8 cellular contexts compared by ENCODE assay signal in genomic region chr3:9791790-9792404, GRCh38. TPM values are rescaled to one million over a fixed set of nuclear protein-coding genes. Genes with fewer than 3 reads are reported as not detected.
DNase-seq lines count a peak whose midpoint lies in the region; ATAC-seq and TF ChIP-seq lines count a peak whose summit lies in the region.

No MANE protein-coding gene starts in this region.

- peaks cover 3% of the 10 kb centered on the region for H3K36me3 ChIP-seq in kidney epithelial cell (ENCODE audit: control insufficient read depth, insufficient read depth, low read length)

- no peaks in the 10 kb centered on the region for H3K9me3 Mint-ChIP-seq in activated naive CD8-positive, alpha-beta T cell treated with anti-CD3 and anti-CD28 coated beads, Interleukin-2, amount 10 ng/mL, durations not matched to agents 7 days and 5 days

- H3K4me3 Mint-ChIP-seq in activated naive CD8-positive, alpha-beta T cell treated with anti-CD3 and anti-CD28 coated beads, Interleukin-2, amount 10 ng/mL, durations not matched to agents 7 days and 5 days = peak overlapping the region; percentile 99

- peak overlapping the region; percentile 84 for H3K4me3 ChIP-seq in kidney epithelial cell (ENCODE audit: low read depth, low read length)

- H3K4me1 Mint-ChIP-seq in activated naive CD8-positive, alpha-beta T cell treated with anti-CD3 and anti-CD28 coated beads, Interleukin-2, amount 10 ng/mL, durations not matched to agents 7 days and 5 days = peaks cover 52% of the 10 kb centered on the region

- no peaks in the 10 kb centered on the region for H3K27me3 ChIP-seq in kidney epithelial cell (ENCODE audit: control insufficient read depth, insufficient read depth, low read length)

- H3K36me3 Mint-ChIP-seq in activated naive CD8-positive, alpha-beta T cell treated with anti-CD3 and anti-CD28 coated beads, Interleukin-2, amount 10 ng/mL, durations not matched to agents 7 days and 5 days = peaks cover 48% of the 10 kb centered on the region

- no peaks in the 10 kb centered on the region for H3K27me3 Mint-ChIP-seq in activated naive CD8-positive, alpha-beta T cell treated with anti-CD3 and anti-CD28 coated beads, Interleukin-2, amount 10 ng/mL, durations not matched to agents 7 days and 5 days

- no peak for ATAC-seq in activated naive CD8-positive, alpha-beta T cell treated with anti-CD3 and anti-CD28 coated beads, Interleukin-2, amount 10 ng/mL, durations not matched to agents 7 days and 5 days (ENCODE audit: low read depth)

- DNase-seq in SKM-1 (lab: John Stamatoyannopoulos, UW; ENCODE audit: unreplicated experiment) (peak; percentile 75), SKM-1 treated with dmso at 0.1 percent for 144 hours (lab: John Stamatoyannopoulos, UW; ENCODE audit: unreplicated experiment) (no peak), kidney epithelial cell (ENCODE audit: low read depth) (no peak), COLO668 (lab: John Stamatoyannopoulos, UW; ENCODE audit: unreplicated experiment) (no peak), SIG-M5 (lab: John Stamatoyannopoulos, UW) (no peak)
- DNase-seq in activated naive CD8-positive, alpha-beta T cell treated with anti-CD3 and anti-CD28 coated beads, Interleukin-2, amount 10 ng/mL, durations not matched to agents 7 days and 5 days = no peak
- DNase-seq in activated CD4-positive, alpha-beta T cell treated with anti-CD3 and anti-CD28 coated beads, Interleukin-2, amount 50 U/mL, for 4 hours = no peak

- peak overlapping the region; percentile 100 for H3K27ac Mint-ChIP-seq in activated naive CD8-positive, alpha-beta T cell treated with anti-CD3 and anti-CD28 coated beads, Interleukin-2, amount 10 ng/mL, durations not matched to agents 7 days and 5 days

- no peak for TF ChIP-seq CTCF in kidney epithelial cell (IDR thresholded peaks at IDR 0.05; ENCODE audit: insufficient read depth, low read length, poor library complexity, severe bottlenecking)

- peak overlapping the region; percentile 97 for H3K27ac ChIP-seq in temporal lobe (ENCODE audit: low read depth, low read length)

- POLR2A ChIA-PET in activated naive CD8-positive, alpha-beta T cell treated with anti-CD3 and anti-CD28 coated beads, Interleukin-2, amount 10 ng/mL, durations not matched to agents 7 days and 5 days (lab: Charles Lee) = interaction anchor here (0.8 to 2.3 kb wide), 15 partner anchors 11 to 429 kb away, joined by 3 to 47 read pairs (median 7); partner anchors contain the start of genes BRPF1, CAMK1, MTMR14 and OGG1

RNA-seq across cellular contexts. Expression of gene TADA3, which starts 0.4 kb away (rescaled TPM):
- 10 to 100 TPM; 71.8 to 73.3 TPM for total RNA-seq in activated naive CD8-positive, alpha-beta T cell treated with anti-CD3 and anti-CD28 coated beads, Interleukin-2, amount 10 ng/mL, durations not matched to agents 7 days and 5 days
- 105 and 114 TPM in 2 replicates for total RNA-seq in kidney epithelial cell
- total RNA-seq in temporal lobe = 42.3 TPM

RNA-seq across cellular contexts. Expression of gene ARPC4, which starts 1.0 kb away (rescaled TPM):
- total RNA-seq in activated naive CD8-positive, alpha-beta T cell treated with anti-CD3 and anti-CD28 coated beads, Interleukin-2, amount 10 ng/mL, durations not matched to agents 7 days and 5 days = 100 to 1,000 TPM; 225 to 227 TPM
- total RNA-seq in kidney epithelial cell = 204 and 206 TPM in 2 replicates
- 101 TPM for total RNA-seq in temporal lobe

RNA-seq across cellular contexts. Expression of gene TTLL3, which starts 18.2 kb away (rescaled TPM):
- 10 to 100 TPM; 84.0 to 85.7 TPM for total RNA-seq in activated naive CD8-positive, alpha-beta T cell treated with anti-CD3 and anti-CD28 coated beads, Interleukin-2, amount 10 ng/mL, durations not matched to agents 7 days and 5 days
- total RNA-seq in kidney epithelial cell (12.4 and 18.8 TPM in 2 replicates), temporal lobe (19.7 TPM)

RNA-seq across cellular contexts. Expression of gene CAMK1, which starts 22.1 kb away (rescaled TPM):
- total RNA-seq in activated naive CD8-positive, alpha-beta T cell treated with anti-CD3 and anti-CD28 coated beads, Interleukin-2, amount 10 ng/mL, durations not matched to agents 7 days and 5 days = 10 to 100 TPM; 25.2 to 26.9 TPM
- total RNA-seq in kidney epithelial cell (18.0 and 19.9 TPM in 2 replicates), temporal lobe (39.8 TPM)

RNA-seq across cellular contexts. Expression of gene OGG1, which starts 42.1 kb away (rescaled TPM):
- 10 to 100 TPM; 41.3 to 46.1 TPM for total RNA-seq in activated naive CD8-positive, alpha-beta T cell treated with anti-CD3 and anti-CD28 coated beads, Interleukin-2, amount 10 ng/mL, durations not matched to agents 7 days and 5 days
- total RNA-seq in kidney epithelial cell = 19.2 and 23.9 TPM in 2 replicates
- total RNA-seq in temporal lobe = 51.9 TPM
